In the genomic region with DNA sequence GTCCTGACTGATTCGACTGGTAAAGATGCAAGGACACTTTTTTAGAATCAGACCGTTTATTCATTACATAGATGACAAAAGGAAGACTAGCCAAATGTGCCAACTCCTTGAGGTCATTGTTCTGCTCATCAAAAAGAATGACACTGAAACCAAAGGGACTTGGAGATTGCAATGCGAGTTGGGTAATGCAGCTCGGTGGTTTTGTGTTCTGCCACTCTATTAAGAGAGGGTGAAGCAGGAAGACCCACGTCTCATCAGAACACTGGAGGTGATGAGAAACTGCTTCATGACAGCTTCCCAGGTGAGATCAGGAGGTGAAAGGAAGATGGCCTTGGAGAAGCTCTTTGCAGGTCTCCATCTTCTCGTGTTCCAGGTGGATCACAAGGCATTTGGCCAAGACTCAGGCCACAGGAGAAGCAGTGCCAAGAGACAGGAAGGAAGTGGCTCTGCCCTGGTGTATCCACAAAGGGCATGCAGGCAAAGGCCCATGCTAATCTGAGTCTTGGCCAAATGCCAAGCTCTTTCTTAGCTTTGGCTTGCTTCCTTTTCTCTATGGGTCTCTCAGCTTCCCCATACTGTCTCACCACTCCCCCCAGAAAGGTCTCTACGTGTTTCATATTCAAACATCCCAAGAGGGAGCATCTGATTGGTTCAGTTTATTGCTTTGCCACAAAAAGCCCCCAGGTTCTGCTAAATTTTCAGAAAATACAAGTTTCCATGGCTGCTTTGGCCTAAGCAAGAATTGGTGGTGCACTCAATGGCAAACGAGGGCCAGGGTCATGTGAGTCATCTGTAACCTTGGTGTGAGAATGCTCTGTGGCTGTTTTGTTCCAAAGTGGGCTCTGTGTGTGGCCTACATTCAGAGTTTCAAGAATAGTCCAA, we compare ENCODE assay signal across 8 cellular contexts. TPM values are rescaled to one million over a fixed set of nuclear protein-coding genes. Genes with fewer than 3 reads are reported as not detected.
A peak's percentile ranks its signal among the peaks of the same experiment; 100 is the strongest.
DNase-seq lines count a peak whose midpoint lies in the region; ATAC-seq lines count a peak whose summit lies in the region.

No MANE protein-coding gene starts in this region.

- no peak overlapping the region for H3K4me3 Mint-ChIP-seq in dendritic cell treated with granulocyte-macrophage colony-stimulating factor and Interleukin-4, amounts not matched to agents 40 ng/mL and 50 ng/mL, for 4 days

- peaks cover 38% of the 10 kb centered on the region for H3K4me1 Mint-ChIP-seq in dendritic cell treated with granulocyte-macrophage colony-stimulating factor and Interleukin-4, amounts not matched to agents 40 ng/mL and 50 ng/mL, for 4 days (ENCODE audit: low read depth)

- peaks cover 9% of the 10 kb centered on the region for H3K4me1 ChIP-seq in thymus (ENCODE audit: control insufficient read depth, insufficient read depth, low read length)

- H3K27me3 Mint-ChIP-seq in dendritic cell treated with granulocyte-macrophage colony-stimulating factor and Interleukin-4, amounts not matched to agents 40 ng/mL and 50 ng/mL, for 4 days, result no peaks in the 10 kb centered on the region

- peak overlapping the region; percentile 79 for H3K27ac ChIP-seq in thymus (ENCODE audit: low read depth)

- H3K27ac Mint-ChIP-seq in dendritic cell treated with granulocyte-macrophage colony-stimulating factor and Interleukin-4, amounts not matched to agents 40 ng/mL and 50 ng/mL, for 4 days, result peak overlapping the region; percentile 89

- intact Hi-C loops in dendritic cell treated with granulocyte-macrophage colony-stimulating factor and Interleukin-4, amounts not matched to agents 40 ng/mL and 50 ng/mL, for 4 days (cut with micrococcal nuclease), result loop anchor here (5.0 kb wide), 1 partner anchor 218 kb away; a partner anchor contains a TSS

- no peaks in the 10 kb centered on the region for H3K36me3 Mint-ChIP-seq in dendritic cell treated with granulocyte-macrophage colony-stimulating factor and Interleukin-4, amounts not matched to agents 40 ng/mL and 50 ng/mL, for 4 days (ENCODE audit: low read depth)

- no peak overlapping the region for H3K4me3 ChIP-seq in thymus (ENCODE audit: low read length)

- ATAC-seq in HG03025 (IDR thresholded peaks at IDR 0.05; ENCODE audit: low FRiP score, unreplicated experiment), result peak; percentile 46

- H3K27me3 ChIP-seq in thymus (ENCODE audit: control insufficient read depth, insufficient read depth), result no peaks in the 10 kb centered on the region

- WGBS in thymus, result 45% methylated on average over 8 of the region's 8 CpGs

- no peaks in the 10 kb centered on the region for H3K36me3 ChIP-seq in thymus (ENCODE audit: control insufficient read depth, insufficient read depth)

- DNase-seq in NCI-H2227 (lab: John Stamatoyannopoulos, UW; ENCODE audit: unreplicated experiment), result peak; percentile 3
- DNase-seq in NCI-H2227 treated with DMSO at 0.1 percent for 48 hours (lab: John Stamatoyannopoulos, UW), result no peak
- peak; percentile 52 for DNase-seq in OCI-M1 (lab: John Stamatoyannopoulos, UW)
- DNase-seq in 8988T, result no peak
- no peak for DNase-seq in NCI-H1436 treated with DMSO at 0.1 percent for 48 hours (lab: John Stamatoyannopoulos, UW)

- no peaks in the 10 kb centered on the region for H3K9me3 Mint-ChIP-seq in dendritic cell treated with granulocyte-macrophage colony-stimulating factor and Interleukin-4, amounts not matched to agents 40 ng/mL and 50 ng/mL, for 4 days

- H3K9me3 ChIP-seq in thymus (ENCODE audit: control insufficient read depth), result no peaks in the 10 kb centered on the region

RNA-seq across cellular contexts. Expression of a gene that starts 5.7 kb away (rescaled TPM):
- 128 TPM for polyA plus RNA-seq in thymus

RNA-seq across cellular contexts. Expression of a gene that starts 51.3 kb away (rescaled TPM):
- polyA plus RNA-seq in thymus, result 14.2 TPM

RNA-seq across cellular contexts. Expression of a gene that starts 54.7 kb away (rescaled TPM):
- polyA plus RNA-seq in thymus, result 45.3 TPM

RNA-seq across cellular contexts. Expression of a gene that starts 60.0 kb away (rescaled TPM):
- polyA plus RNA-seq in thymus, result 16.7 TPM

Comparison
In these comparisons a context has a peak if more than half of its experiments do, and no peak if none do; other contexts are left out.
1. DNase-seq: peak in NCI-H2227 (single experiment) and OCI-M1 (single experiment); none in NCI-H2227 treated with DMSO at 0.1 percent for 48 hours (single experiment), 8988T (single experiment) and NCI-H1436 treated with DMSO at 0.1 percent for 48 hours (single experiment).